16 cellular contexts compared by ENCODE assay signal in the genomic region with DNA sequence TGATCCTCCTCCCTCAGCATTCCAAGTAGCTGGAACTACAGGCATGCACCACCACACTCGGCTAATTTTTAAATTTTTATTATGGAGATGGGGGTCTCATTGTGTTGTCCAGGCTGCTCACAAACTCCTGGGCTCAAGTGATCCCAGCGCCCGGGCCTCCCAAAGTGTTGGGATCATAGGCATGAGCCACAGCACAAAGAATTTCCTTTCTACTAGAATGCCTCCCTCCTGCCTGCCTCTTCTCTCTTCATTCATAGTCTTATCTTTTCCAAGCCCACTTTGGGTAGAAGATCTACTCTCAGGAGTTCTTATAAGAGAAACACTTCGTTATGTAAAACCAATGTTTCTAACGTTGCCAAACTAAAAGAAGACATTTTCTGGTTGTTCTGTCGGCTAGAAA.
DNase-seq lines count a peak whose midpoint lies in the region; ATAC-seq, FAIRE-seq and TF ChIP-seq lines count a peak whose summit lies in the region.
"Had no signal": no experiment of that assay in that cellular context is flagged by ENCODE, and none has a peak within 500 bp of the region (broad histone marks: within the 10 kb centered on the region; RNA-seq: fewer than 3 reads in every experiment).

No MANE protein-coding gene starts in this region.

- peaks cover 28% of the 10 kb centered on the region for H3K4me1 ChIP-seq in astrocyte (ENCODE audit: insufficient read depth, low read length)
- peaks cover 35% of the 10 kb centered on the region for H3K4me1 ChIP-seq in testis
- H3K4me1 ChIP-seq: HAP-1 had no signal

- H3K27me3 Mint-ChIP-seq in HFFc6 (ENCODE audit: insufficient read depth) (peaks cover 1% of the 10 kb centered on the region), astrocyte (ENCODE audit: low read depth, unreplicated experiment) (no peaks in the 10 kb centered on the region), endothelial cell (ENCODE audit: unreplicated experiment) (no peaks in the 10 kb centered on the region)

- no peak overlapping the region for H3K9ac ChIP-seq in astrocyte (ENCODE audit: low read length)

- no peaks in the 10 kb centered on the region for H3K9me3 ChIP-seq in astrocyte (ENCODE audit: insufficient read depth, low read depth, low read length)
- H3K9me3 ChIP-seq in testis = no peaks in the 10 kb centered on the region
- H3K9me3 ChIP-seq: HAP-1 had no signal

- no peak overlapping the region for H3K27ac ChIP-seq in astrocyte (ENCODE audit: low read depth, low read length)
- H3K27ac ChIP-seq in testis = peak overlapping the region; percentile 13 to 33

- in situ Hi-C loops in GM13977 (cut with MboI; ENCODE audit: low pct_unique_long_range_greater_than_20kb, low sequenced_read_pairs, unreplicated experiment) = no loop called here

- H3K27ac Mint-ChIP-seq in HFFc6 (peak overlapping the region; percentile 46; the same call in 1 of the 2 replicates), astrocyte (ENCODE audit: unreplicated experiment) (peak overlapping the region; percentile 91), endothelial cell (ENCODE audit: unreplicated experiment) (peak overlapping the region; percentile 82)

- H3K79me2 ChIP-seq in astrocyte (ENCODE audit: insufficient read depth, low read length) = peaks cover 31% of the 10 kb centered on the region

- H3K4me3 ChIP-seq in astrocyte (ENCODE audit: insufficient read depth, low read depth, low read length) (no peak overlapping the region), testis (no peak overlapping the region)
- H3K4me3 ChIP-seq: HAP-1 had no signal

- H3K36me3 Mint-ChIP-seq in HFFc6 (ENCODE audit: low read depth) (peaks cover 32% of the 10 kb centered on the region), astrocyte (ENCODE audit: low read depth, unreplicated experiment) (peaks cover 7% of the 10 kb centered on the region), endothelial cell (ENCODE audit: low read depth, unreplicated experiment) (peaks cover 46% of the 10 kb centered on the region)

- no peak for ATAC-seq in GM21825 (IDR thresholded peaks at IDR 0.05; ENCODE audit: unreplicated experiment)

- FAIRE-seq in astrocyte (lab: Jason Lieb, UNC) = no peak

- no peak overlapping the region for H3K4me3 Mint-ChIP-seq in HFFc6
- peak overlapping the region; percentile 11 for H3K4me3 Mint-ChIP-seq in astrocyte (ENCODE audit: unreplicated experiment)
- peak overlapping the region; percentile 70 for H3K4me3 Mint-ChIP-seq in endothelial cell (ENCODE audit: unreplicated experiment)
- H3K4me3 Mint-ChIP-seq: CD14-positive monocyte had no signal

- H3K9me3 Mint-ChIP-seq in HFFc6 (no peaks in the 10 kb centered on the region), astrocyte (ENCODE audit: unreplicated experiment) (no peaks in the 10 kb centered on the region), endothelial cell (ENCODE audit: unreplicated experiment) (no peaks in the 10 kb centered on the region)
- H3K9me3 Mint-ChIP-seq: CD14-positive monocyte had no signal

- peaks cover 88% of the 10 kb centered on the region for H4K20me1 ChIP-seq in astrocyte (ENCODE audit: insufficient read depth, low read length)

- H3K27me3 ChIP-seq in astrocyte (ENCODE audit: insufficient read depth, low read length) = no peaks in the 10 kb centered on the region
- H3K27me3 ChIP-seq in testis = no peaks in the 10 kb centered on the region

- H3K4me1 Mint-ChIP-seq in HFFc6 (ENCODE audit: low read depth) = peaks cover 70% of the 10 kb centered on the region
- peaks cover 58% of the 10 kb centered on the region for H3K4me1 Mint-ChIP-seq in astrocyte (ENCODE audit: low read depth, unreplicated experiment)
- H3K4me1 Mint-ChIP-seq in endothelial cell (ENCODE audit: unreplicated experiment) = peaks cover 47% of the 10 kb centered on the region

- H3K36me3 ChIP-seq in astrocyte (ENCODE audit: insufficient read depth, low read length) = peaks cover 17% of the 10 kb centered on the region
- no peaks in the 10 kb centered on the region for H3K36me3 ChIP-seq in testis (ENCODE audit: low read depth, missing control alignments)

- no peak for TF ChIP-seq CTCF in HFFc6 (IDR thresholded peaks at IDR 0.05)
- no peak for TF ChIP-seq CTCF in astrocyte (IDR thresholded peaks at IDR 0.05; ENCODE audit: insufficient read depth, low read depth, low read length)
- no peak for TF ChIP-seq CTCF in endothelial cell (IDR thresholded peaks at IDR 0.05; ENCODE audit: unreplicated experiment)
- no peak for TF ChIP-seq CTCF in testis (IDR thresholded peaks at IDR 0.05)
- no peak for TF ChIP-seq CTCF in GM13977 (IDR thresholded peaks at IDR 0.05; ENCODE audit: extremely low read depth, insufficient read depth, missing control alignments)

- WGBS in testis, 2 donors = 52 to 70% methylated on average over 6 of the region's 6 CpGs

- TF ChIP-seq POLR2A in testis (IDR thresholded peaks at IDR 0.05) = no peak

- DNase-seq in HFFc6 (no peak), astrocyte (ENCODE audit: low read depth) (no peak), endothelial cell (ENCODE audit: low spot score) (no peak), testis (no peak), dedifferentiated amniotic fluid mesenchymal stem cell (ENCODE audit: extremely low spot score) (no peak), GM13977 (ENCODE audit: low spot score) (no peak)
- DNase-seq: ACHN, AML-193, KBM-7, NCI-H1417 treated with DMSO at 0.1 percent for 48 hours, NCI-H1930, NCI-H526 treated with DMSO at 0.1 percent for 48 hours, SHP77 treated with DMSO at 0.1 percent for 48 hours had no signal

- H3K4me2 ChIP-seq in astrocyte (ENCODE audit: low read length) = no peak overlapping the region

- intact Hi-C loops in testis (cut with DNase I; ENCODE audit: low total_unique reads) = no loop called here

- H2AFZ ChIP-seq in astrocyte (ENCODE audit: low read depth, low read length) = no peak overlapping the region
